ENCODE assay signal across 19 cellular contexts in genomic region chr2:623384-623922, GRCh38. TPM values are rescaled to one million over a fixed set of nuclear protein-coding genes. Genes with fewer than 3 reads are reported as not detected.
A peak's percentile ranks its signal among the peaks of the same experiment; 100 is the strongest.
DNase-seq lines count a peak whose midpoint lies in the region; ATAC-seq and TF ChIP-seq lines count a peak whose summit lies in the region.
"Had no signal": no experiment of that assay in that cellular context is flagged by ENCODE, and none has a peak within 500 bp of the region (broad histone marks: within the 10 kb centered on the region; RNA-seq: fewer than 3 reads in every experiment).

No MANE protein-coding gene starts in this region.

- H3K9me3 ChIP-seq in esophagus muscularis mucosa = peaks cover 0 to 7% (median 5%) of the 10 kb centered on the region in 4 donors
- H3K9me3 ChIP-seq: Caco-2, HAP-1 had no signal

- H3K4me3 Mint-ChIP-seq in osteocyte (ENCODE audit: unreplicated experiment) = no peak overlapping the region
- H3K4me3 Mint-ChIP-seq: CD4-positive, CD25-positive, alpha-beta regulatory T cell; CD8-positive, alpha-beta T cell; HFFc6 had no signal

- peaks cover 6% of the 10 kb centered on the region for H3K4me1 Mint-ChIP-seq in osteocyte (ENCODE audit: unreplicated experiment)
- H3K4me1 Mint-ChIP-seq: CD4-positive, CD25-positive, alpha-beta regulatory T cell had no signal

- peaks cover 0 to under 1% (median 0%) of the 10 kb centered on the region in 4 donors for H3K27me3 ChIP-seq in esophagus muscularis mucosa
- H3K27me3 ChIP-seq: BLaER1 had no signal

- intact Hi-C loops in esophagus muscularis mucosa (cut with DNase I) = no loop called here

- no peak overlapping the region for H3K27ac Mint-ChIP-seq in osteocyte (ENCODE audit: unreplicated experiment)
- H3K27ac Mint-ChIP-seq: CD4-positive, CD25-positive, alpha-beta regulatory T cell; CD8-positive, alpha-beta T cell; HFFc6 had no signal

- peaks cover 22% of the 10 kb centered on the region for H3K27me3 Mint-ChIP-seq in osteocyte (ENCODE audit: unreplicated experiment)
- H3K27me3 Mint-ChIP-seq: CD4-positive, CD25-positive, alpha-beta regulatory T cell had no signal

- no peak overlapping the region for H3K27ac ChIP-seq in coronary artery
- no peak overlapping the region for H3K27ac ChIP-seq in esophagus muscularis mucosa (replicated peaks in 1 of 4)
- H3K27ac ChIP-seq: BLaER1, C4-2B had no signal

- peak; percentile 22 for DNase-seq in activated CD8-positive, alpha-beta memory T cell treated with anti-CD3 and anti-CD28 coated beads, Interleukin-2, amount 50 U/mL, for 48 hours
- DNase-seq in activated CD8-positive, alpha-beta memory T cell treated with anti-CD3 and anti-CD28 coated beads, Interleukin-2, amount 50 U/mL, for 4 hours = no peak
- DNase-seq in coronary artery (ENCODE audit: low spot score) (peak; percentile 38), esophagus muscularis mucosa (ENCODE audit: extremely low spot score) (peak; percentile 31), osteocyte (ENCODE audit: extremely low spot score, unreplicated experiment) (peak; percentile 54), DMS53 treated with DMSO at 0.1 percent for 48 hours (lab: John Stamatoyannopoulos, UW; ENCODE audit: unreplicated experiment) (no peak)
- DNase-seq: Caco-2; CD4-positive, CD25-positive, alpha-beta regulatory T cell; DMS153; DMS79; EL; GF-D8; GOT3; HFFc6 had no signal

- H3K9me3 Mint-ChIP-seq in osteocyte (ENCODE audit: unreplicated experiment) = peaks cover 4% of the 10 kb centered on the region
- H3K9me3 Mint-ChIP-seq: CD8-positive, alpha-beta T cell had no signal

- WGBS in esophagus muscularis mucosa = 95% methylated on average over 7 of the region's 8 CpGs

- TF ChIP-seq CTCF in coronary artery (IDR thresholded peaks at IDR 0.05) (no peak), esophagus muscularis mucosa (IDR thresholded peaks at IDR 0.05) (no peak), osteocyte (IDR thresholded peaks at IDR 0.05) (no peak)

- no peaks in the 10 kb centered on the region for H3K4me1 ChIP-seq in esophagus muscularis mucosa
- H3K4me1 ChIP-seq: BLaER1, Caco-2, HAP-1 had no signal

- H3K4me3 ChIP-seq in coronary artery (no peak overlapping the region), esophagus muscularis mucosa (no peak overlapping the region)
- H3K4me3 ChIP-seq: BLaER1, HAP-1 had no signal

- H3K36me3 ChIP-seq in esophagus muscularis mucosa = no peaks in the 10 kb centered on the region
- H3K36me3 ChIP-seq: BLaER1, HAP-1 had no signal

- TF ChIP-seq POLR2A in esophagus muscularis mucosa (IDR thresholded peaks at IDR 0.05; ENCODE audit: low read depth) = no peak

- no peaks in the 10 kb centered on the region for H3K36me3 Mint-ChIP-seq in osteocyte (ENCODE audit: unreplicated experiment)
- H3K36me3 Mint-ChIP-seq: CD4-positive, CD25-positive, alpha-beta regulatory T cell; CD8-positive, alpha-beta T cell had no signal

- no peak for ATAC-seq in HG03135 (IDR thresholded peaks at IDR 0.05; ENCODE audit: unreplicated experiment)
- ATAC-seq: CD8-positive, alpha-beta T cell had no signal

- TF ChIP-seq EP300 in esophagus muscularis mucosa (IDR thresholded peaks at IDR 0.05) = no peak

RNA-seq across cellular contexts. Expression of gene TMEM18, which starts 53.8 kb away (rescaled TPM):
- total RNA-seq in esophagus muscularis mucosa (10 to 100 TPM in 2 of 4 donors, 1 to 10 TPM in 2; 8.7 to 27.3 (median 10.2) TPM), osteocyte (28.0 and 32.8 TPM in 2 replicates)

Comparison
In these comparisons a context has a peak if more than half of its experiments do, and no peak if none do; other contexts are left out.
1. DNase-seq: peak in activated CD8-positive, alpha-beta memory T cell treated with anti-CD3 and anti-CD28 coated beads, Interleukin-2, amount 50 U/mL, for 48 hours (single experiment), coronary artery (single experiment), esophagus muscularis mucosa (single experiment) and osteocyte (single experiment); none in activated CD8-positive, alpha-beta memory T cell treated with anti-CD3 and anti-CD28 coated beads, Interleukin-2, amount 50 U/mL, for 4 hours (single experiment) and DMS53 treated with DMSO at 0.1 percent for 48 hours (single experiment).